In genomic region chr21:45161039-45161945, GRCh38 we compare ENCODE assay signal across 1 cellular context.
TF ChIP-seq lines count a peak whose summit lies in the region.

No MANE protein-coding gene starts in this region.

TF ChIP-seq in WTC11, 78 proteins besides CTCF, POLR2A, EP300 and RAD21 (continued from another document):
- no peak for TF ChIP-seq ZNF532 (CRISPR knock-in tag; IDR thresholded peaks at IDR 0.05; ENCODE audit: borderline replicate concordance)
- TF ChIP-seq RELA (CRISPR knock-in tag; IDR thresholded peaks at IDR 0.05; ENCODE audit: borderline replicate concordance) = no peak; the same call in 1 of the 2 replicates
- TF ChIP-seq SMAD3 (CRISPR knock-in tag; IDR thresholded peaks at IDR 0.05; ENCODE audit: borderline replicate concordance) = no peak
- no peak for TF ChIP-seq ZNF232 (CRISPR knock-in tag; IDR thresholded peaks at IDR 0.05)
- TF ChIP-seq ZMAT4 (CRISPR knock-in tag; IDR thresholded peaks at IDR 0.05) = no peak
- no peak for TF ChIP-seq AR (CRISPR knock-in tag; IDR thresholded peaks at IDR 0.05)
- TF ChIP-seq IRF2 (CRISPR knock-in tag; IDR thresholded peaks at IDR 0.05; ENCODE audit: borderline replicate concordance, low read depth) = no peak
